Comparison of ENCODE assay signal across 10 cellular contexts in genomic region chr9:128181480-128181879, GRCh38. TPM values are rescaled to one million over a fixed set of nuclear protein-coding genes. Genes with fewer than 3 reads are reported as not detected.
DNase-seq lines count a peak whose midpoint lies in the region; ATAC-seq and TF ChIP-seq lines count a peak whose summit lies in the region.
"Not testable (repeated sequence)": the region's sequence is repeated elsewhere in the genome, so short reads cannot be mapped to it uniquely, and the experiment has no call there.
"Had no signal": no experiment of that assay in that cellular context is flagged by ENCODE, and none has a peak within 500 bp of the region (broad histone marks: within the 10 kb centered on the region; RNA-seq: fewer than 3 reads in every experiment).

No MANE protein-coding gene starts in this region.

- not testable (repeated sequence) for H3K27ac ChIP-seq in 22Rv1; OCI-LY1 (ENCODE audit: low read depth, low read length, poor library complexity, severe bottlenecking); heart right ventricle; psoas muscle

- not testable (repeated sequence) for H3K4me2 ChIP-seq in OCI-LY1 (ENCODE audit: low read length)

- H3K36me3 ChIP-seq in OCI-LY1 (ENCODE audit: insufficient read depth, low read length) (peaks cover 49% of the 10 kb centered on the region), heart right ventricle (peaks cover 9 to 92% (median 64%) of the 10 kb centered on the region in 9 donors), psoas muscle (ENCODE audit: insufficient read depth in 1 of 2, low read depth in 1 of 2) (peaks cover 0 to 91% of the 10 kb centered on the region in 2 donors)

- not testable (repeated sequence) for ATAC-seq in heart right ventricle
- ATAC-seq in psoas muscle = peak in 1 of 4 donors; percentile 46

- not testable (repeated sequence) for H3K9me2 ChIP-seq in OCI-LY1 (ENCODE audit: low read depth, low read length)

- TF ChIP-seq CTCF in 22Rv1 (IDR thresholded peaks at IDR 0.05) (peak; percentile 56), GM12873 (IDR thresholded peaks at IDR 0.05; ENCODE audit: insufficient read depth, low read depth, low read length, missing control alignments) (peak; percentile 32), OCI-LY1 (IDR thresholded peaks at IDR 0.05; ENCODE audit: low read length) (peak; percentile 16; the same call in 1 of the 2 replicates), epithelial cell of esophagus (IDR thresholded peaks at IDR 0.05; ENCODE audit: insufficient read depth, low read depth, low read length, missing control alignments) (peak; percentile 38), heart right ventricle (IDR thresholded peaks at IDR 0.05) (peak in 7 of 9 donors; percentile 38 to 60 (median 51)), psoas muscle (IDR thresholded peaks at IDR 0.05) (peak; percentile 52)

- H3K4me3 ChIP-seq in OCI-LY1 (ENCODE audit: low read depth, low read length, poor library complexity, severe bottlenecking); epithelial cell of esophagus (ENCODE audit: low read length); heart right ventricle; psoas muscle: not testable (repeated sequence)

- H4K20me1 ChIP-seq in OCI-LY1 (ENCODE audit: insufficient read depth, low read length) = not testable (repeated sequence)

- not testable (repeated sequence) for H3K9me3 ChIP-seq in OCI-LY1 (ENCODE audit: low read length); heart right ventricle; psoas muscle

- H3K27me3 ChIP-seq in OCI-LY1 (ENCODE audit: insufficient read depth, low read length); heart right ventricle; psoas muscle (ENCODE audit: insufficient read depth in 3 of 3, low read length in 2 of 3): not testable (repeated sequence)

- not testable (repeated sequence) for H2AFZ ChIP-seq in OCI-LY1 (ENCODE audit: low read length)

- not testable (repeated sequence) for H3F3A ChIP-seq in OCI-LY1 (ENCODE audit: insufficient read depth, low read length)

- not testable (repeated sequence) for H3K4me1 ChIP-seq in OCI-LY1 (ENCODE audit: insufficient read depth, low read length, severe bottlenecking); heart right ventricle; psoas muscle

- H3K9ac ChIP-seq in OCI-LY1 (ENCODE audit: low read length) = not testable (repeated sequence)

- WGBS in heart right ventricle, 2 donors = 27 to 44% methylated on average over 11 of the region's 12 CpGs
- 23 to 46% (median 36%) methylated on average over 9 to 12 of the region's 12 CpGs for WGBS in psoas muscle, 3 donors

- not testable (repeated sequence) for H3K79me2 ChIP-seq in OCI-LY1 (ENCODE audit: insufficient read depth, low read length)

- intact Hi-C loops in heart right ventricle (cut with DNase I); psoas muscle (cut with DNase I): not testable (repeated sequence)

- DNase-seq in astrocyte of the hippocampus (ENCODE audit: low read depth, low spot score) (peak; percentile 45), heart right ventricle (peak in 1 of 2 donors; percentile 55), medulla oblongata (ENCODE audit: extremely low spot score) (peak; percentile 27), psoas muscle (peak; percentile 65 to 76)
- not testable (repeated sequence) for DNase-seq in epithelial cell of esophagus (ENCODE audit: low read depth)

RNA-seq across cellular contexts. Expression of gene CIZ1, which starts 9.9 kb away (rescaled TPM):
- total RNA-seq in heart right ventricle (10 to 100 TPM; 63.0 to 96.0 (median 76.7) TPM), psoas muscle (100 to 1,000 TPM in 3 of 4 donors, 10 to 100 TPM in 1; 86.0 to 119 (median 109) TPM)
- polyA plus RNA-seq in heart right ventricle (10 to 100 TPM; 39.7 to 70.2 TPM), psoas muscle (10 to 100 TPM; 36.2 to 84.7 (median 49.9) TPM)

RNA-seq across cellular contexts. Expression of gene BBLN, which starts 21.4 kb away (rescaled TPM):
- total RNA-seq in heart right ventricle (10 to 100 TPM; 29.5 to 58.2 (median 36.1) TPM), psoas muscle (10 to 100 TPM; 14.0 to 21.3 (median 17.8) TPM)
- polyA plus RNA-seq in heart right ventricle (100 to 1,000 TPM in 1 of 2 donors, 10 to 100 TPM in 1; 70.2 to 159 TPM), psoas muscle (10 to 100 TPM; 23.1 to 36.2 (median 27.8) TPM)

RNA-seq across cellular contexts. Expression of gene DNM1, which starts 21.7 kb away (rescaled TPM):
- total RNA-seq in heart right ventricle (1 to 10 TPM; 2.1 to 7.7 (median 3.9) TPM), psoas muscle (1 to 10 TPM; 1.2 to 5.4 (median 3.2) TPM)
- polyA plus RNA-seq in heart right ventricle (10 to 100 TPM in 1 of 2 donors, 1 to 10 TPM in 1; 2.5 to 13.7 TPM), psoas muscle (1 to 10 TPM; 1.1 to 2.4 (median 1.5) TPM)

RNA-seq across cellular contexts. Expression of gene LCN2, which starts 32.2 kb away (rescaled TPM):
- 1 to 10 TPM in 1 of 10 donors, under 1 TPM in 4, not detected in 5; 0.34 to 2.7 (median 0.45) TPM for total RNA-seq in heart right ventricle
- 1 to 10 TPM in 1 of 2 donors, under 1 TPM in 1; 0.62 to 1.5 TPM for polyA plus RNA-seq in heart right ventricle
- 1 to 10 TPM in 2 of 4 donors, under 1 TPM in 1, not detected in 1; 0.47 to 2.1 (median 1.4) TPM for total RNA-seq in psoas muscle
- under 1 TPM; 0.08 to 0.90 (median 0.69) TPM for polyA plus RNA-seq in psoas muscle
- total RNA-seq: activated CD8-positive, alpha-beta T cell treated with anti-CD3 and anti-CD28 coated beads for 36 hours; activated T-helper 1 cell treated with anti-CD3 and anti-CD28 coated beads, Interleukin-12 subunit alpha, Interleukin-12 subunit beta, Interleukin-2, Interleukin-4 antibody, amounts not matched to agents 30 ng/mL and 10 ng/mL and 1 ng/mL, durations not matched to agents 14 hours and 24 hours and 36 hours had no signal

RNA-seq across cellular contexts. Expression of gene PTGES2, which starts 54.0 kb away (rescaled TPM):
- total RNA-seq in heart right ventricle (100 to 1,000 TPM; 117 to 166 (median 148) TPM), psoas muscle (100 to 1,000 TPM; 102 to 150 (median 116) TPM)
- polyA plus RNA-seq in heart right ventricle (100 to 1,000 TPM; 132 to 147 TPM), psoas muscle (100 to 1,000 TPM in 2 of 3 donors, 10 to 100 TPM in 1; 61.2 to 134 (median 119) TPM)
